ENCODE assay signal across 7 cellular contexts in the genomic region with DNA sequence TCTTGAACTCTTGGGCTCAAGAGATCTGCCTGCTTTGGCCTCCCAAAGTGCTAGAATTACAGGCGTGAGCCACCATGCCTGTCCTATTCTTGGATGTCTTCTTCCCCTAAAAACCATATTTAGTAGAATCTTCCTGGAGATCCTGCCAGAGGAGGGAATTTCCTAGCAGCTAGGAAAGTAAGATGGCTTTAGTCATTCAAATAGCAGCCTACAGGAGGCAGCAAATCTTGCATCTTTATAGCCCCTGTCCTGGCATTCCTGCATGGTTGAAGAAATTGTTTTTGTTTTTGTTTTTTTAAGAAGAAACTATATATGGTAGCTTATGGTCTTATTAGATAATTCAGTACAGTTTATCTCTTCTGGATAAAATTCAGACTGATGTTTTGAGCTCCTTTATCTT.
DNase-seq lines count a peak whose midpoint lies in the region; TF ChIP-seq lines count a peak whose summit lies in the region.
"Not testable (repeated sequence)": the region's sequence is repeated elsewhere in the genome, so short reads cannot be mapped to it uniquely, and the experiment has no call there.

No MANE protein-coding gene starts in this region.

- not testable (repeated sequence) for BruUV-seq in PC-9 (replicated peaks; lab: Mats Ljungman, UMichigan)

- H3K36me3 ChIP-seq in PC-9 (ENCODE audit: low read depth); kidney epithelial cell (ENCODE audit: control insufficient read depth, insufficient read depth, low read length): not testable (repeated sequence)

- H4K20me1 ChIP-seq in PC-9 (ENCODE audit: insufficient read depth) = not testable (repeated sequence)

- not testable (repeated sequence) for H2AFZ ChIP-seq in PC-9

- H3K9me2 ChIP-seq in PC-9 (ENCODE audit: insufficient read depth) = not testable (repeated sequence)

- H3K4me2 ChIP-seq in PC-9 = not testable (repeated sequence)

- intact Hi-C loops in PC-9 (cut with micrococcal nuclease; ENCODE audit: unreplicated experiment) = loop anchor here (5.0 to 10.0 kb wide), 3 partner anchors 410 to 1500 kb away; no protein-coding TSS in a partner anchor

- not testable (repeated sequence) for H3K9me3 ChIP-seq in PC-9 (ENCODE audit: insufficient read depth, low read depth)

- DNase-seq in D341Med (ENCODE audit: low spot score) = peak; percentile 36
- DNase-seq in GM13977 (ENCODE audit: low spot score); PC-9; epithelial cell of proximal tubule (ENCODE audit: low read depth); kidney epithelial cell (ENCODE audit: low read depth): not testable (repeated sequence)
- peak; percentile 4 to 32 for DNase-seq in Kasumi-1 (lab: John Stamatoyannopoulos, UW)
- DNase-seq in amniotic epithelial cell (ENCODE audit: low read depth) = peak; percentile 36

- POLR2A ChIA-PET in PC-9 (lab: Charles Lee; ENCODE audit: unreplicated experiment) = not testable (repeated sequence)

- H3K27ac ChIP-seq in PC-9 = not testable (repeated sequence)

- not testable (repeated sequence) for H3F3A ChIP-seq in PC-9 (ENCODE audit: insufficient read depth, low read depth)

- CTCF ChIA-PET in PC-9 (lab: Charles Lee) = not testable (repeated sequence)

- TF ChIP-seq CTCF in GM13977 (IDR thresholded peaks at IDR 0.05; ENCODE audit: extremely low read depth, insufficient read depth, missing control alignments) = peak; percentile 36
- TF ChIP-seq CTCF in PC-9 (conservative IDR thresholded peaks at IDR 0.05) = peak; percentile 59
- TF ChIP-seq CTCF in epithelial cell of proximal tubule (conservative IDR thresholded peaks at IDR 0.05; ENCODE audit: low read depth, low read length) = peak; percentile 47
- TF ChIP-seq CTCF in kidney epithelial cell (IDR thresholded peaks at IDR 0.05; ENCODE audit: insufficient read depth, low read length, poor library complexity, severe bottlenecking) = peak; percentile 34

- H3K27me3 ChIP-seq in PC-9 (ENCODE audit: insufficient read depth, low read depth); kidney epithelial cell (ENCODE audit: control insufficient read depth, insufficient read depth, low read length): not testable (repeated sequence)

- not testable (repeated sequence) for H3K4me3 ChIP-seq in PC-9; epithelial cell of proximal tubule (ENCODE audit: low read depth, low read length); kidney epithelial cell (ENCODE audit: low read depth, low read length)

- not testable (repeated sequence) for H3K79me2 ChIP-seq in PC-9 (ENCODE audit: low read depth)

- H3K4me1 ChIP-seq in PC-9 (replicated peaks; ENCODE audit: insufficient read depth) = not testable (repeated sequence)

- in situ Hi-C loops in GM13977 (cut with MboI; ENCODE audit: low pct_unique_long_range_greater_than_20kb, low sequenced_read_pairs, unreplicated experiment) = loop anchor here (25.0 kb wide), 1 partner anchor 462 kb away; a partner anchor contains a TSS
